Comparison of ENCODE assay signal across 8 cellular contexts in genomic region chr22:22418163-22418549, GRCh38.
"Had no signal": no experiment of that assay in that cellular context is flagged by ENCODE, and none has a peak within 500 bp of the region (broad histone marks: within the 10 kb centered on the region; RNA-seq: fewer than 3 reads in every experiment).

No MANE protein-coding gene starts in this region.

- FAIRE-seq: G401.6, GM12878, GM12891, GM12892, GM18507, GM19239 had no signal

- DNase-seq: GDM1, GF-D8 had no signal

- ATAC-seq: GM12878 had no signal

- H3K4me3 ChIP-seq: GM12878 had no signal
